ENCODE assay signal across 8 cellular contexts in genomic region chr1:112700290-112701226, GRCh38. TPM values are rescaled to one million over a fixed set of nuclear protein-coding genes. Genes with fewer than 3 reads are reported as not detected.
DNase-seq lines count a peak whose midpoint lies in the region; ATAC-seq and TF ChIP-seq lines count a peak whose summit lies in the region.

No MANE protein-coding gene starts in this region.

- H4K91ac ChIP-seq in H9 (ENCODE audit: insufficient read length, low read depth, low read length) = no peak overlapping the region

- H3K27me3 Mint-ChIP-seq in H9 (ENCODE audit: low read depth) = peaks cover 47% of the 10 kb centered on the region
- H3K27me3 Mint-ChIP-seq in T-helper 17 cell = no peaks in the 10 kb centered on the region

- H3K9me3 Mint-ChIP-seq in H9 = no peaks in the 10 kb centered on the region

- peak overlapping the region in 1 of 2 experiments; percentile 25; a peak in 2 of 5 replicates for H3K4me3 Mint-ChIP-seq in H9
- H3K4me3 Mint-ChIP-seq in T-helper 17 cell = no peak overlapping the region

- H4K8ac ChIP-seq in H9 (replicated peaks; ENCODE audit: insufficient read length, low read depth, low read length) = no peak overlapping the region

- H3K79me2 ChIP-seq in H9 (ENCODE audit: insufficient read depth, low read length) = no peaks in the 10 kb centered on the region

- H2BK5ac ChIP-seq in H9 (ENCODE audit: insufficient read length, low read length) = no peak overlapping the region

- H2BK12ac ChIP-seq in H9 (ENCODE audit: insufficient read length, low read depth, low read length) = no peak overlapping the region

- H3K9me3 ChIP-seq in H9 (ENCODE audit: control insufficient read depth, low read depth, low read length) (no peaks in the 10 kb centered on the region), T-helper 17 cell (ENCODE audit: control insufficient read depth, low read length, poor library complexity, severe bottlenecking) (no peaks in the 10 kb centered on the region)

- H3K27ac Mint-ChIP-seq in H9 (peak overlapping the region in 1 of 3 experiments; percentile 79; a peak in 3 of 7 replicates), T-helper 17 cell (peak overlapping the region; percentile 78)

- peaks cover 7% of the 10 kb centered on the region; the same call in 1 of the 2 replicates for H3K4me1 ChIP-seq in H9 (ENCODE audit: insufficient read depth, low read length)

- H2AK5ac ChIP-seq in H9 (ENCODE audit: insufficient read length, low read length) = no peak overlapping the region

- no CpG with 5 or more reads among the region's 7 CpGs for WGBS in H9 (ENCODE audit: extremely low coverage, insufficient read length, low lambda C conversion rate)

- no peak overlapping the region for H3K9ac ChIP-seq in H9 (ENCODE audit: extremely low read depth, insufficient read length, low read length)

- H4K5ac ChIP-seq in H9 (ENCODE audit: insufficient read length, low read depth, low read length) = no peak overlapping the region

- H3K4ac ChIP-seq in H9 (ENCODE audit: low read depth, low read length) = no peak overlapping the region

- no peak overlapping the region for H3K4me2 ChIP-seq in H9 (ENCODE audit: insufficient read depth, insufficient read length, low read length)

- peaks cover 4% of the 10 kb centered on the region for H3K23me2 ChIP-seq in H9 (ENCODE audit: insufficient read length, low read depth, low read length, poor library complexity, severe bottlenecking)

- no peak overlapping the region for H3T11ph ChIP-seq in H9 (ENCODE audit: low read length)

- DNase-seq in DMS153 (lab: John Stamatoyannopoulos, UW) = peak; percentile 74
- peak; percentile 86 for DNase-seq in H9
- peak; percentile 22 for DNase-seq in NCI-H1092 treated with DMSO at 0.1 percent for 48 hours (lab: John Stamatoyannopoulos, UW)
- peak in 2 of 3 donors; percentile 35 to 44 for DNase-seq in T-helper 17 cell
- DNase-seq in astrocyte of the spinal cord (ENCODE audit: low read depth, low spot score) = peak; percentile 97
- DNase-seq in hippocampal formation (lab: John Stamatoyannopoulos, UW) = peak; percentile 67 to 82
- peak; percentile 78 for DNase-seq in retinal pigment epithelial cell (ENCODE audit: low read depth)

- H2AFZ ChIP-seq in H9 (ENCODE audit: low read length) = no peak overlapping the region

- peaks cover 4% of the 10 kb centered on the region for H4K20me1 ChIP-seq in H9 (ENCODE audit: control insufficient read depth, insufficient read depth, insufficient read length)

- H3K56ac ChIP-seq in H9 (ENCODE audit: insufficient read length, low read depth, low read length) = no peak overlapping the region

- peaks cover 69 to 80% of the 10 kb centered on the region in 2 experiments for H3K4me1 Mint-ChIP-seq in H9
- H3K4me1 Mint-ChIP-seq in T-helper 17 cell = peaks cover 29% of the 10 kb centered on the region

- H2BK15ac ChIP-seq in H9 (ENCODE audit: low read depth, low read length) = no peak overlapping the region

- H3K27me3 ChIP-seq in H9 (ENCODE audit: insufficient read depth, low read length) = peaks cover 7% of the 10 kb centered on the region; the same call in 1 of the 2 replicates

- no peak overlapping the region for H3K23ac ChIP-seq in H9 (ENCODE audit: insufficient read length, low read depth, low read length)

- H2BK20ac ChIP-seq in H9 (ENCODE audit: low read depth, low read length, poor library complexity, severe bottlenecking) = no peak overlapping the region

- H3K14ac ChIP-seq in H9 (ENCODE audit: insufficient read depth, low read length) = no peak overlapping the region

- H3K4me3 ChIP-seq in astrocyte of the spinal cord (ENCODE audit: low read depth, low read length) (no peak overlapping the region), retinal pigment epithelial cell (ENCODE audit: low read length) (no peak overlapping the region)

- H3K36me3 Mint-ChIP-seq in H9 (ENCODE audit: insufficient read depth in 1 of 3, low read depth in 3 of 3) (peaks cover 22 to 69% (median 59%) of the 10 kb centered on the region in 3 experiments; a peak in 6 of 7 replicates), T-helper 17 cell (ENCODE audit: low read depth) (peaks cover 6% of the 10 kb centered on the region)

- no peaks in the 10 kb centered on the region for H3K79me1 ChIP-seq in H9 (ENCODE audit: insufficient read depth, low read depth, low read length, poor library complexity, severe bottlenecking)

- in situ Hi-C loops in astrocyte of the spinal cord (cut with HindIII; ENCODE audit: low sequenced_read_pairs) = no loop called here

- no peak overlapping the region for H2BK120ac ChIP-seq in H9 (ENCODE audit: low read depth, low read length, poor library complexity, severe bottlenecking)

- H3K27ac ChIP-seq in H9 (ENCODE audit: insufficient read length, low read depth, low read length) = no peak overlapping the region

- H3K18ac ChIP-seq in H9 (ENCODE audit: insufficient read length, low read depth, low read length) = no peak overlapping the region

- TF ChIP-seq CTCF in H9 (conservative IDR thresholded peaks at IDR 0.05) (no peak), astrocyte of the spinal cord (IDR thresholded peaks at IDR 0.05; ENCODE audit: low read depth, low read length) (no peak), retinal pigment epithelial cell (conservative IDR thresholded peaks at IDR 0.05; ENCODE audit: low read depth, low read length) (no peak)

- ATAC-seq in T-helper 17 cell = peak; percentile 54
- ATAC-seq in HG03025 (IDR thresholded peaks at IDR 0.05; ENCODE audit: low FRiP score, unreplicated experiment) = no peak

RNA-seq across cellular contexts. Expression of gene RHOC, which starts 6.4 kb away (rescaled TPM):
- total RNA-seq in H9 (2021) (68.9 and 78.2 TPM in 2 replicates), T-helper 17 cell (10 to 100 TPM; 16.9 to 34.4 TPM)

RNA-seq across cellular contexts. Expression of gene PPM1J, which starts 14.6 kb away (rescaled TPM):
- 12.7 and 13.2 TPM in 2 replicates for total RNA-seq in H9 (2021)
- under 1 TPM; 0.20 to 0.42 TPM for total RNA-seq in T-helper 17 cell

RNA-seq across cellular contexts. Expression of gene MOV10, which starts 26.1 kb away (rescaled TPM):
- total RNA-seq in H9 (2021) (77.8 and 80.4 TPM in 2 replicates), T-helper 17 cell (10 to 100 TPM; 72.5 to 72.7 TPM)

Comparison
In these comparisons a context has a peak if more than half of its experiments do, and no peak if none do; other contexts are left out.
1. DNase-seq: peak in every context shown above with its lines; median percentile 97 in astrocyte of the spinal cord; 86 in H9; 78 in retinal pigment epithelial cell; 74 in hippocampal formation; 74 in DMS153; 40 in T-helper 17 cell; 22 in NCI-H1092 treated with DMSO at 0.1 percent for 48 hours.